17 cellular contexts compared by ENCODE assay signal in the genomic region with DNA sequence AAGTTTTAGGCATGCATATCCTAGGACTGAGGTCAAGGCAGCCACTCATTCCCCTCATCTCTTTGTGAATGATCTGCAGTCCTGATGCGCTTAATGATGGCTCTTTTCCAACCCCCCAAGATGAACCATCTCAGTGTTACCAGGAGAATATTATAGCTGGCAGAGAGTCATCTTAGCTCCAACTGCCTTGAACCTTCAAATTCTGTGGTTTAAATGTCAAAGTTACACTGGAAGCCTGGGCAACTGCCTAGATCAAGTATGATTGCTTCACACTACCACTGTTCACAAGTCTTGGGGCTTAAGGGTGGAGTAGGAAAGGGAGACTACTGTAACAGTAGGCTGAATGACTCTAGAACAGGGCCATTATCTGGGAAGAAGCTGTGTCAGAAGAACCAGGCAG. TPM values are rescaled to one million over a fixed set of nuclear protein-coding genes. Genes with fewer than 3 reads are reported as not detected.
"Had no signal": no experiment of that assay in that cellular context is flagged by ENCODE, and none has a peak within 500 bp of the region (broad histone marks: within the 10 kb centered on the region; RNA-seq: fewer than 3 reads in every experiment).

No MANE protein-coding gene starts in this region.

- H3K4me3 ChIP-seq: coronary artery, lung, suprapubic skin, upper lobe of left lung had no signal

- H3K9me3 ChIP-seq: suprapubic skin, upper lobe of left lung had no signal

- DNase-seq: activated CD4-positive, alpha-beta T cell treated with anti-CD3 and anti-CD28 coated beads, Interleukin-2, amount 50 U/mL, for 4 hours; activated CD4-positive, CD25-positive, alpha-beta regulatory T cell treated with anti-CD3 and anti-CD28 coated beads, Interleukin-2, amount 50 U/mL, for 72 hours; activated effector memory CD4-positive, alpha-beta T cell treated with anti-CD3 and anti-CD28 coated beads, Interleukin-2, amount 50 U/mL, for 16 hours; activated T-cell treated with anti-CD3 and anti-CD28 coated beads, Interleukin-2, amount 50 U/mL, for 4 hours; effector CD8-positive, alpha-beta T cell; hippocampal formation; midbrain; naive thymus-derived CD4-positive, alpha-beta T cell; stimulated activated naive B cell treated with anti-CD40 and anti-IgM and Interleukin-4, amounts not matched to agents 10 μg/mL and 1 μg/mL and 100 μg/mL, for 72 hours; upper lobe of left lung had no signal

- ATAC-seq: activated naive CD4-positive, alpha-beta T cell treated with anti-CD3 and anti-CD28 coated beads, Interleukin-2, amount 50 U/mL, for 72 hours; activated T-cell treated with anti-CD3 and anti-CD28 coated beads, Interleukin-2, amount 50 U/mL, for 4 hours; naive thymus-derived CD4-positive, alpha-beta T cell; stimulated activated naive B cell treated with anti-CD40 and anti-IgM and Interleukin-4, amounts not matched to agents 10 μg/mL and 1 μg/mL and 100 μg/mL, for 72 hours had no signal

- H3K9ac ChIP-seq: parathyroid adenoma had no signal

- H2AFZ ChIP-seq: parathyroid adenoma had no signal

- H3K27me3 ChIP-seq: suprapubic skin, upper lobe of left lung had no signal

- H3K27ac ChIP-seq: coronary artery, parathyroid adenoma, suprapubic skin, upper lobe of left lung had no signal

- H3K79me2 ChIP-seq: parathyroid adenoma had no signal

- H3K4me1 ChIP-seq: parathyroid adenoma had no signal

RNA-seq across cellular contexts. Expression of a gene that starts 8.0 kb away (rescaled TPM):
- total RNA-seq: activated naive CD4-positive, alpha-beta T cell treated with anti-CD3 and anti-CD28 coated beads, Interleukin-2, amount 50 U/mL, for 72 hours; activated T-cell treated with anti-CD3 and anti-CD28 coated beads, Interleukin-2, amount 50 U/mL, for 4 hours; astrocyte; glomerular endothelial cell; naive thymus-derived CD4-positive, alpha-beta T cell; suprapubic skin had no signal
